Comparison of ENCODE assay signal across 1 cellular context in the genomic region with DNA sequence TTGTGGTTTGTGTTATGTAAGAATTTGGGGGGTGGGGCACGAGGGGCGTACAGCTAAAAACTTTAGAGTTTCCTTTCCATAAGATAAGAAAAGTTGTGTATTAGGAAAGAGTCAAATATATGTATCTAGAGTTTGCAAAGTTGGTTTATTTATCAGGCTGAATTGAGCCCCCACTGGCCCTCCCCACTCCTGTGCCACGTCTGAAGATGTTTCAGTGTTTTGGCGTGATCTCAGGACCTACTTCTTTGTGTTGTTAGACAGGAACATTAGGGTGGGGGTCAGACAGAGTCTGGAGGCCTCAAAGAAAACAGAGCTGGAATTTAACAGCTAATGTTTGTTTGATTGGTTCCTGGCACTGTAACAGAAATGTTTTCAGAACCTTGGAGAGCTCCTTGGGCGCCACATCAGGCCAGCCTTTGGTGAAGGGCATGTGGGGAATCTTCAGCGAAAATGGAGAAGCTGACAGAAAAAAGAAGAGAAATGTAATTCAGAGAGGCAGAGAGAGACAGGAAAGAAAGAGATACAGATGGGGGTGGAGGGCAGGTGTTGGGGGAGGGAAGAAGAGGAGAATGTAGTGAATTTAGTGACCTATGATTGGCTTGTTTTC.
A peak's percentile ranks its signal among the peaks of the same experiment; 100 is the strongest.
TF ChIP-seq lines count a peak whose summit lies in the region.

No MANE protein-coding gene starts in this region.

TF ChIP-seq in HepG2, 621 proteins besides CTCF, POLR2A, EP300 and RAD21 (continued from another document and continues in another):
- TF ChIP-seq ZNF281 (CRISPR knock-in tag; IDR thresholded peaks at IDR 0.05; ENCODE audit: borderline replicate concordance) (peak; percentile 47; the same call in 1 of the 2 replicates), TRAFD1 (CRISPR knock-in tag; IDR thresholded peaks at IDR 0.05; ENCODE audit: borderline replicate concordance) (no peak), FOXP4 (CRISPR knock-in tag; IDR thresholded peaks at IDR 0.05) (0 out of 2 replicates have a peak, but pooled peaks have one; percentile 39), RFX5 (IDR thresholded peaks at IDR 0.05; ENCODE audit: low read depth, low read length) (no peak), ZNF33B (CRISPR knock-in tag; IDR thresholded peaks at IDR 0.05) (no peak; the same call in 1 of the 2 replicates), ZNF501 (CRISPR knock-in tag; IDR thresholded peaks at IDR 0.05) (peak; percentile 79), ETV5 (CRISPR knock-in tag; IDR thresholded peaks at IDR 0.05; ENCODE audit: borderline replicate concordance) (peak; percentile 45; the same call in 1 of the 2 replicates), CEBPB (IDR thresholded peaks at IDR 0.05; ENCODE audit: borderline replicate concordance, low read depth, low read length) (no peak), ZNF235 (CRISPR knock-in tag; IDR thresholded peaks at IDR 0.05; ENCODE audit: borderline replicate concordance) (peak; percentile 66; the same call in 1 of the 2 replicates), KLF13 (CRISPR knock-in tag; IDR thresholded peaks at IDR 0.05) (no peak), KAT8 (CRISPR knock-in tag; IDR thresholded peaks at IDR 0.05) (peak; percentile 80), HNRNPUL1 (IDR thresholded peaks at IDR 0.05; ENCODE audit: low read depth, low read length) (no peak), ZKSCAN8 (CRISPR knock-in tag; IDR thresholded peaks at IDR 0.05; ENCODE audit: borderline replicate concordance) (0 out of 2 replicates have a peak, but pooled peaks have one; percentile 43), ZNF253 (CRISPR knock-in tag; IDR thresholded peaks at IDR 0.05; ENCODE audit: borderline replicate concordance) (peak; percentile 51; the same call in 1 of the 2 replicates), ZSCAN9 (CRISPR knock-in tag; IDR thresholded peaks at IDR 0.05; ENCODE audit: borderline replicate concordance) (peak; percentile 99), POGK (CRISPR knock-in tag; conservative IDR thresholded peaks at IDR 0.05) (no peak; the same call in 1 of the 2 replicates), HNF1B (CRISPR knock-in tag; IDR thresholded peaks at IDR 0.05) (no peak), ZBTB1 (CRISPR knock-in tag; IDR thresholded peaks at IDR 0.05; ENCODE audit: borderline replicate concordance) (no peak), ZNF605 (CRISPR knock-in tag; IDR thresholded peaks at IDR 0.05) (peak; percentile 71), AGO2 (optimal IDR thresholded peaks at IDR 0.05; ENCODE audit: low read depth, low read length) (no peak), TEAD3 (CRISPR knock-in tag; optimal IDR thresholded peaks at IDR 0.05; ENCODE audit: borderline replicate concordance) (peak; percentile 74), LCORL (IDR thresholded peaks at IDR 0.05) (no peak), LCORL (CRISPR knock-in tag; IDR thresholded peaks at IDR 0.05) (no peak), PHF5A (CRISPR knock-in tag; IDR thresholded peaks at IDR 0.05; ENCODE audit: low read depth, unreplicated experiment) (no peak), DR1 (CRISPR knock-in tag; IDR thresholded peaks at IDR 0.05) (no peak), ZNF10 (CRISPR knock-in tag; IDR thresholded peaks at IDR 0.05; ENCODE audit: borderline replicate concordance, low read depth) (no peak), ZNF737 (CRISPR knock-in tag; IDR thresholded peaks at IDR 0.05; ENCODE audit: borderline replicate concordance) (no peak), ZNF569 (CRISPR knock-in tag; IDR thresholded peaks at IDR 0.05; ENCODE audit: borderline replicate concordance) (no peak), ZIK1 (CRISPR knock-in tag; IDR thresholded peaks at IDR 0.05; ENCODE audit: borderline replicate concordance, low read depth) (0 out of 2 replicates have a peak, but pooled peaks have one; percentile 54), ZNF136 (CRISPR knock-in tag; IDR thresholded peaks at IDR 0.05; ENCODE audit: low read depth) (no peak), RXRB (CRISPR knock-in tag; IDR thresholded peaks at IDR 0.05; ENCODE audit: borderline replicate concordance) (peak; percentile 83), GATAD2A (CRISPR knock-in tag; IDR thresholded peaks at IDR 0.05) (peak; percentile 72; the same call in 1 of the 2 replicates), ISX (CRISPR knock-in tag; conservative IDR thresholded peaks at IDR 0.05) (peak; percentile 95; the same call in 1 of the 2 replicates), RNF2 (conservative IDR thresholded peaks at IDR 0.05; ENCODE audit: low read depth) (no peak), ZNF703 (CRISPR knock-in tag; IDR thresholded peaks at IDR 0.05; ENCODE audit: borderline replicate concordance) (no peak), ZNF572 (CRISPR knock-in tag; IDR thresholded peaks at IDR 0.05) (0 out of 2 replicates have a peak, but pooled peaks have one; percentile 37), ADNP (CRISPR knock-in tag; IDR thresholded peaks at IDR 0.05) (no peak), ZSCAN30 (CRISPR knock-in tag; IDR thresholded peaks at IDR 0.05) (0 out of 2 replicates have a peak, but pooled peaks have one; percentile 80), ZKSCAN1 (IDR thresholded peaks at IDR 0.05; ENCODE audit: low read length) (no peak), YEATS2 (CRISPR knock-in tag; IDR thresholded peaks at IDR 0.05; ENCODE audit: borderline replicate concordance) (peak; percentile 78; the same call in 1 of the 2 replicates), TOE1 (CRISPR knock-in tag; IDR thresholded peaks at IDR 0.05) (peak; percentile 80; the same call in 1 of the 2 replicates), ZBTB38 (CRISPR knock-in tag; IDR thresholded peaks at IDR 0.05) (no peak), ZFP62 (CRISPR knock-in tag; IDR thresholded peaks at IDR 0.05) (no peak), ZNF552 (CRISPR knock-in tag; IDR thresholded peaks at IDR 0.05; ENCODE audit: borderline replicate concordance) (no peak), ATF7 (IDR thresholded peaks at IDR 0.05) (no peak), ATF7 (CRISPR knock-in tag; IDR thresholded peaks at IDR 0.05) (no peak), ZNF558 (CRISPR knock-in tag; IDR thresholded peaks at IDR 0.05; ENCODE audit: borderline replicate concordance) (no peak), ASH2L (IDR thresholded peaks at IDR 0.05; ENCODE audit: insufficient read length, low read depth, low read length) (no peak), DNMT3B (CRISPR knock-in tag; conservative IDR thresholded peaks at IDR 0.05) (peak; percentile 95; the same call in 1 of the 2 replicates), XRCC5 (optimal IDR thresholded peaks at IDR 0.05; ENCODE audit: low read length) (no peak), HNRNPLL (IDR thresholded peaks at IDR 0.05; ENCODE audit: low read depth, low read length, poor library complexity, severe bottlenecking) (no peak), ZMYM3 (CRISPR knock-in tag; IDR thresholded peaks at IDR 0.05) (0 out of 2 replicates have a peak, but pooled peaks have one; percentile 19)
- TF ChIP-seq, protein P1, sequence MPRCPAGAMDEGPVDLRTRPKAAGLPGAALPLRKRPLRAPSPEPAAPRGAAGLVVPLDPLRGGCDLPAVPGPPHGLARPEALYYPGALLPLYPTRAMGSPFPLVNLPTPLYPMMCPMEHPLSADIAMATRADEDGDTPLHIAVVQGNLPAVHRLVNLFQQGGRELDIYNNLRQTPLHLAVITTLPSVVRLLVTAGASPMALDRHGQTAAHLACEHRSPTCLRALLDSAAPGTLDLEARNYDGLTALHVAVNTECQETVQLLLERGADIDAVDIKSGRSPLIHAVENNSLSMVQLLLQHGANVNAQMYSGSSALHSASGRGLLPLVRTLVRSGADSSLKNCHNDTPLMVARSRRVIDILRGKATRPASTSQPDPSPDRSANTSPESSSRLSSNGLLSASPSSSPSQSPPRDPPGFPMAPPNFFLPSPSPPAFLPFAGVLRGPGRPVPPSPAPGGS (CRISPR knock-in tag; IDR thresholded peaks at IDR 0.05) = no peak
- TF ChIP-seq, protein P2, sequence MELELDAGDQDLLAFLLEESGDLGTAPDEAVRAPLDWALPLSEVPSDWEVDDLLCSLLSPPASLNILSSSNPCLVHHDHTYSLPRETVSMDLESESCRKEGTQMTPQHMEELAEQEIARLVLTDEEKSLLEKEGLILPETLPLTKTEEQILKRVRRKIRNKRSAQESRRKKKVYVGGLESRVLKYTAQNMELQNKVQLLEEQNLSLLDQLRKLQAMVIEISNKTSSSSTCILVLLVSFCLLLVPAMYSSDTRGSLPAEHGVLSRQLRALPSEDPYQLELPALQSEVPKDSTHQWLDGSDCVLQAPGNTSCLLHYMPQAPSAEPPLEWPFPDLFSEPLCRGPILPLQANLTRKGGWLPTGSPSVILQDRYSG (CRISPR knock-in tag; IDR thresholded peaks at IDR 0.05) = peak; percentile 98
- TF ChIP-seq, protein P3, sequence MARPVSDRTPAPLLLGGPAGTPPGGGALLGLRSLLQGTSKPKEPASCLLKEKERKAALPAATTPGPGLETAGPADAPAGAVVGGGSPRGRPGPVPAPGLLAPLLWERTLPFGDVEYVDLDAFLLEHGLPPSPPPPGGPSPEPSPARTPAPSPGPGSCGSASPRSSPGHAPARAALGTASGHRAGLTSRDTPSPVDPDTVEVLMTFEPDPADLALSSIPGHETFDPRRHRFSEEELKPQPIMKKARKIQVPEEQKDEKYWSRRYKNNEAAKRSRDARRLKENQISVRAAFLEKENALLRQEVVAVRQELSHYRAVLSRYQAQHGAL (CRISPR knock-in tag; IDR thresholded peaks at IDR 0.05; ENCODE audit: not compliant biosample characterization) = peak; percentile 81
- TF ChIP-seq, protein P4, sequence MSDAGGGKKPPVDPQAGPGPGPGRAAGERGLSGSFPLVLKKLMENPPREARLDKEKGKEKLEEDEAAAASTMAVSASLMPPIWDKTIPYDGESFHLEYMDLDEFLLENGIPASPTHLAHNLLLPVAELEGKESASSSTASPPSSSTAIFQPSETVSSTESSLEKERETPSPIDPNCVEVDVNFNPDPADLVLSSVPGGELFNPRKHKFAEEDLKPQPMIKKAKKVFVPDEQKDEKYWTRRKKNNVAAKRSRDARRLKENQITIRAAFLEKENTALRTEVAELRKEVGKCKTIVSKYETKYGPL (CRISPR knock-in tag; IDR thresholded peaks at IDR 0.05) = peak; percentile 78
